In genomic region chr2:33599175-33599942, GRCh38 we compare ENCODE assay signal across 9 cellular contexts. TPM values are rescaled to one million over a fixed set of nuclear protein-coding genes. Genes with fewer than 3 reads are reported as not detected.
DNase-seq lines count a peak whose midpoint lies in the region; ATAC-seq, FAIRE-seq and TF ChIP-seq lines count a peak whose summit lies in the region.
"Had no signal": no experiment of that assay in that cellular context is flagged by ENCODE, and none has a peak within 500 bp of the region (broad histone marks: within the 10 kb centered on the region; RNA-seq: fewer than 3 reads in every experiment).

Gene FAM98A, minus strand, starts transcription at chr2:33599299. Its CDS starts 78 bp downstream, at chr2:33599221.

- 0 to 1% (median 0%) methylated on average over 56 of the region's 56 CpGs for WGBS in small intestine, 3 donors

- H3K27me3 ChIP-seq in bronchial epithelial cell (ENCODE audit: control insufficient read depth, insufficient read depth, low read length): no peaks in the 10 kb centered on the region
- no peaks in the 10 kb centered on the region for H3K27me3 ChIP-seq in small intestine (ENCODE audit: control insufficient read depth in 2 of 2, insufficient read depth in 2 of 2, low read length in 2 of 2)

- FAIRE-seq in bronchial epithelial cell (lab: Jason Lieb, UNC): no peak
- no peak for FAIRE-seq in small intestine (lab: Jason Lieb, UNC)
- FAIRE-seq: colon had no signal

- peak; percentile 99 for DNase-seq in AG08395 (ENCODE audit: low spot score)
- peak; percentile 99 for DNase-seq in NCI-H2227 treated with DMSO at 0.1 percent for 48 hours (lab: John Stamatoyannopoulos, UW)
- peak; percentile 96 for DNase-seq in bronchial epithelial cell (ENCODE audit: low read depth)
- peak; percentile 92 for DNase-seq in iPS-NIHi11 (ENCODE audit: low spot score)
- DNase-seq in small intestine: peak; percentile 99

- H3K4me3 ChIP-seq in WI38 (ENCODE audit: low read depth, low read length) (peak within 1 kb of the TSS; percentile 83), bronchial epithelial cell (ENCODE audit: low read depth, low read length) (peak within 1 kb of the TSS; percentile 94), small intestine (ENCODE audit: low read depth in 1 of 2, low read length in 2 of 2) (peak within 1 kb of the TSS; percentile 74 to 77)

- no peak for TF ChIP-seq CTCF in WI38 (IDR thresholded peaks at IDR 0.05; ENCODE audit: low read depth, low read length)
- TF ChIP-seq CTCF in bronchial epithelial cell (IDR thresholded peaks at IDR 0.05; ENCODE audit: insufficient read depth, low read length, severe bottlenecking): peak; percentile 4

- H3K9me3 ChIP-seq in small intestine (ENCODE audit: control insufficient read depth, low read depth): no peaks in the 10 kb centered on the region

- peaks cover 3% of the 10 kb centered on the region in 2 donors for H3K4me1 ChIP-seq in small intestine (ENCODE audit: control insufficient read depth in 2 of 2, insufficient read depth in 1 of 2, low read depth in 1 of 2, low read length in 1 of 2)

- peak within 1 kb of the TSS; percentile 26 to 92 for H3K27ac ChIP-seq in small intestine (ENCODE audit: low read depth in 1 of 2, low read length in 1 of 2)

- H3K36me3 ChIP-seq in bronchial epithelial cell (ENCODE audit: control insufficient read depth, insufficient read depth, low read length): peaks cover 2% of the 10 kb centered on the region
- no peaks in the 10 kb centered on the region for H3K36me3 ChIP-seq in small intestine (ENCODE audit: control insufficient read depth in 2 of 2, insufficient read depth in 2 of 2, low read length in 2 of 2)

- ATAC-seq in GM18907 (IDR thresholded peaks at IDR 0.05; ENCODE audit: unreplicated experiment) (peak; percentile 96), HG03159 (IDR thresholded peaks at IDR 0.05; ENCODE audit: unreplicated experiment) (peak; percentile 91)

RNA-seq across cellular contexts. Expression of gene FAM98A, which starts in this region (rescaled TPM):
- total RNA-seq in bronchial epithelial cell: 16.1 and 18.4 TPM in 2 replicates
- 10 to 100 TPM; 11.9 to 25.9 (median 14.8) TPM for polyA plus RNA-seq in small intestine

Comparison
In these comparisons a context has a peak if more than half of its experiments do, and no peak if none do; other contexts are left out.
1. Peak in every context shown above with its lines: DNase-seq, ATAC-seq, H3K4me3 ChIP-seq and H3K27ac ChIP-seq.